Comparison of ENCODE assay signal across 8 cellular contexts in genomic region chr18:75041586-75041985, GRCh38.
A peak's percentile ranks its signal among the peaks of the same experiment; 100 is the strongest.
DNase-seq lines count a peak whose midpoint lies in the region; ATAC-seq and TF ChIP-seq lines count a peak whose summit lies in the region.

No MANE protein-coding gene starts in this region.

- H3K9me3 ChIP-seq in gastrocnemius medialis = no peaks in the 10 kb centered on the region

- H3K4me1 Mint-ChIP-seq in activated T-cell treated with anti-CD3 and anti-CD28 coated beads, Interleukin-2, amount 50 U/mL, for 24 hours (ENCODE audit: low read depth) = no peaks in the 10 kb centered on the region
- no peaks in the 10 kb centered on the region for H3K4me1 Mint-ChIP-seq in activated T-helper 2 cell treated with anti-CD3 and anti-CD28 coated beads, Interferon-gamma antibody, Interleukin-2, Interleukin-4, amounts not matched to agents 10 μg/mL and 5 μg/mL and 100 μg/mL, durations not matched to agents 14 hours and 24 hours and 36 hours (ENCODE audit: low read depth)

- TF ChIP-seq RAD21 in Ishikawa (IDR thresholded peaks at IDR 0.05; ENCODE audit: low read depth) = peak; percentile 40; the same call in 1 of the 2 replicates

- H3K4me3 Mint-ChIP-seq in activated T-cell treated with anti-CD3 and anti-CD28 coated beads, Interleukin-2, amount 50 U/mL, for 24 hours = no peak overlapping the region
- no peak overlapping the region for H3K4me3 Mint-ChIP-seq in activated T-helper 2 cell treated with anti-CD3 and anti-CD28 coated beads, Interferon-gamma antibody, Interleukin-2, Interleukin-4, amounts not matched to agents 10 μg/mL and 5 μg/mL and 100 μg/mL, durations not matched to agents 14 hours and 24 hours and 36 hours (ENCODE audit: low read depth)

- intact Hi-C loops in left colon (cut with DNase I, micrococcal nuclease) (loop anchor here in 1 of 2 donors (10.0 kb wide), 1 partner anchor 387 kb away; no protein-coding TSS in a partner anchor), gastrocnemius medialis (cut with DNase I; ENCODE audit: low total_unique reads) (no loop called here)
- intact Hi-C loops in activated T-helper 2 cell treated with anti-CD3 and anti-CD28 coated beads, Interferon-gamma antibody, Interleukin-2, Interleukin-4, amounts not matched to agents 10 μg/mL and 5 μg/mL and 100 μg/mL, durations not matched to agents 14 hours and 24 hours and 36 hours (cut with micrococcal nuclease) = no loop called here

- H3K36me3 ChIP-seq in gastrocnemius medialis = no peaks in the 10 kb centered on the region

- peak; percentile 63 for TF ChIP-seq CTCF in C4-2B (conservative IDR thresholded peaks at IDR 0.05)
- TF ChIP-seq CTCF in gastrocnemius medialis (IDR thresholded peaks at IDR 0.05 in 4 of 5, conservative IDR thresholded peaks at IDR 0.05 in 1 of 5) = peak in 1 of 5 experiments; percentile 18

- no peak for TF ChIP-seq EP300 in Ishikawa (IDR thresholded peaks at IDR 0.05; ENCODE audit: borderline replicate concordance)

- H3K4me3 ChIP-seq in gastrocnemius medialis = no peak overlapping the region

- no peak overlapping the region for H3K27ac ChIP-seq in C4-2B
- H3K27ac ChIP-seq in gastrocnemius medialis = no peak overlapping the region

- peaks cover 5% of the 10 kb centered on the region for H3K36me3 Mint-ChIP-seq in activated T-cell treated with anti-CD3 and anti-CD28 coated beads, Interleukin-2, amount 50 U/mL, for 24 hours (ENCODE audit: low read depth)
- H3K36me3 Mint-ChIP-seq in activated T-helper 2 cell treated with anti-CD3 and anti-CD28 coated beads, Interferon-gamma antibody, Interleukin-2, Interleukin-4, amounts not matched to agents 10 μg/mL and 5 μg/mL and 100 μg/mL, durations not matched to agents 14 hours and 24 hours and 36 hours (ENCODE audit: low read depth) = no peaks in the 10 kb centered on the region

- no peaks in the 10 kb centered on the region for H3K4me1 ChIP-seq in gastrocnemius medialis

- no peak for TF ChIP-seq POLR2A in gastrocnemius medialis (IDR thresholded peaks at IDR 0.05)

- H3K27me3 ChIP-seq in gastrocnemius medialis = no peaks in the 10 kb centered on the region

- H3K27me3 Mint-ChIP-seq in activated T-cell treated with anti-CD3 and anti-CD28 coated beads, Interleukin-2, amount 50 U/mL, for 24 hours = no peaks in the 10 kb centered on the region
- no peaks in the 10 kb centered on the region for H3K27me3 Mint-ChIP-seq in activated T-helper 2 cell treated with anti-CD3 and anti-CD28 coated beads, Interferon-gamma antibody, Interleukin-2, Interleukin-4, amounts not matched to agents 10 μg/mL and 5 μg/mL and 100 μg/mL, durations not matched to agents 14 hours and 24 hours and 36 hours (ENCODE audit: low read depth)

- in situ Hi-C loops in gastrocnemius medialis (cut with MboI; ENCODE audit: low sequenced_read_pairs in 4 of 4) = no loop called here

- peak; percentile 63 for ATAC-seq in left colon
- no peak for ATAC-seq in gastrocnemius medialis
- no peak for ATAC-seq in HG03469 (IDR thresholded peaks at IDR 0.05; ENCODE audit: unreplicated experiment)

- H3K9me3 Mint-ChIP-seq in activated T-cell treated with anti-CD3 and anti-CD28 coated beads, Interleukin-2, amount 50 U/mL, for 24 hours = no peaks in the 10 kb centered on the region
- no peaks in the 10 kb centered on the region for H3K9me3 Mint-ChIP-seq in activated T-helper 2 cell treated with anti-CD3 and anti-CD28 coated beads, Interferon-gamma antibody, Interleukin-2, Interleukin-4, amounts not matched to agents 10 μg/mL and 5 μg/mL and 100 μg/mL, durations not matched to agents 14 hours and 24 hours and 36 hours

- H3K27ac Mint-ChIP-seq in activated T-cell treated with anti-CD3 and anti-CD28 coated beads, Interleukin-2, amount 50 U/mL, for 24 hours = no peak overlapping the region
- no peak overlapping the region for H3K27ac Mint-ChIP-seq in activated T-helper 2 cell treated with anti-CD3 and anti-CD28 coated beads, Interferon-gamma antibody, Interleukin-2, Interleukin-4, amounts not matched to agents 10 μg/mL and 5 μg/mL and 100 μg/mL, durations not matched to agents 14 hours and 24 hours and 36 hours

- DNase-seq in astrocyte of the hippocampus (ENCODE audit: low read depth, low spot score) (peak; percentile 39), left colon (no peak), gastrocnemius medialis (no peak)
- DNase-seq in activated T-cell treated with anti-CD3 and anti-CD28 coated beads, Interleukin-2, amount 50 U/mL, for 24 hours = no peak
- no peak for DNase-seq in activated T-helper 2 cell treated with anti-CD3 and anti-CD28 coated beads, Interferon-gamma antibody, Interleukin-2, Interleukin-4, amounts not matched to agents 10 μg/mL and 5 μg/mL and 100 μg/mL, durations not matched to agents 14 hours and 24 hours and 36 hours (ENCODE audit: low spot score)

TF ChIP-seq in Ishikawa, 13 proteins besides CTCF, POLR2A, EP300 and RAD21:
- TF ChIP-seq TAF1 (IDR thresholded peaks at IDR 0.05; ENCODE audit: low read depth) (no peak), ZBTB7A (IDR thresholded peaks at IDR 0.05; ENCODE audit: low read depth) (no peak), EGR1 (IDR thresholded peaks at IDR 0.05) (no peak), CREB1 (IDR thresholded peaks at IDR 0.05; ENCODE audit: low read depth) (no peak), MAX (IDR thresholded peaks at IDR 0.05) (no peak), REST (IDR thresholded peaks at IDR 0.05; ENCODE audit: low read depth) (no peak), YY1 (IDR thresholded peaks at IDR 0.05; ENCODE audit: low read depth) (no peak), TCF12 (IDR thresholded peaks at IDR 0.05; ENCODE audit: low read depth) (no peak)
